ENCODE assay signal across 20 cellular contexts in genomic region chr5:148810821-148811220, GRCh38. TPM values are rescaled to one million over a fixed set of nuclear protein-coding genes. Genes with fewer than 3 reads are reported as not detected.
DNase-seq lines count a peak whose midpoint lies in the region; ATAC-seq and TF ChIP-seq lines count a peak whose summit lies in the region.
"Had no signal": no experiment of that assay in that cellular context is flagged by ENCODE, and none has a peak within 500 bp of the region (broad histone marks: within the 10 kb centered on the region; RNA-seq: fewer than 3 reads in every experiment).

No MANE protein-coding gene starts in this region.

- peak overlapping the region; percentile 35 for H3K4me2 ChIP-seq in Loucy (ENCODE audit: low read depth, low read length, poor library complexity, severe bottlenecking)

- H3K4me3 Mint-ChIP-seq in activated B cell treated with CpG ODN at 0.5 μM for 24 hours: peak overlapping the region; percentile 66
- H3K4me3 Mint-ChIP-seq: HFFc6 had no signal

- H3K9me2 ChIP-seq in Loucy (replicated peaks; ENCODE audit: low read depth, low read length): no peaks in the 10 kb centered on the region

- no peaks in the 10 kb centered on the region for H3K36me3 Mint-ChIP-seq in activated B cell treated with CpG ODN at 0.5 μM for 24 hours (ENCODE audit: low read depth)

- H3K27ac Mint-ChIP-seq in activated B cell treated with CpG ODN at 0.5 μM for 24 hours: peak overlapping the region; percentile 93
- H3K27ac Mint-ChIP-seq: HFFc6 had no signal

- ATAC-seq in activated B cell treated with CpG ODN at 0.5 μM for 24 hours (ENCODE audit: low read depth) (no peak), aorta (ENCODE audit: low FRiP score) (no peak)
- ATAC-seq: stimulated activated naive CD8-positive, alpha-beta T cell treated with anti-CD3 and anti-CD28 coated beads, Interleukin-15, Interleukin-2, amounts not matched to agents 100 U/mL and 50 U/mL, for 24 hours had no signal

- DNase-seq in SKM-1 treated with dmso at 0.1 percent for 144 hours (lab: John Stamatoyannopoulos, UW; ENCODE audit: unreplicated experiment) (peak; percentile 60), SKM-1 (lab: John Stamatoyannopoulos, UW; ENCODE audit: unreplicated experiment) (no peak), activated B cell treated with CpG ODN at 0.5 μM for 24 hours (no peak), spleen (no peak), foreskin fibroblast (no peak), Peyer's patch (no peak), aorta (no peak)
- DNase-seq: amygdala; cerebellar nuclear complex; DMS79 treated with DMSO at 0.1 percent for 48 hours; HFFc6; hypothalamus; mesendoderm; NCI-H1048; NCI-H526 treated with DMSO at 0.1 percent for 48 hours; stimulated activated naive CD8-positive, alpha-beta T cell treated with anti-CD3 and anti-CD28 coated beads, Interleukin-15, Interleukin-2, amounts not matched to agents 100 U/mL and 50 U/mL, for 24 hours; upper lobe of left lung; WERI-Rb-1 had no signal

- TF ChIP-seq CTCF in Loucy (conservative IDR thresholded peaks at IDR 0.05; ENCODE audit: low read length) (no peak), activated B cell treated with CpG ODN at 0.5 μM for 24 hours (IDR thresholded peaks at IDR 0.05) (no peak), spleen (IDR thresholded peaks at IDR 0.05 in 8 of 11, conservative IDR thresholded peaks at IDR 0.05 in 3 of 11) (no peak), foreskin fibroblast (IDR thresholded peaks at IDR 0.05; ENCODE audit: low read depth, low read length) (no peak), Peyer's patch (IDR thresholded peaks at IDR 0.05) (no peak)

- CTCF ChIA-PET in activated B cell treated with CpG ODN at 0.5 μM for 24 hours (lab: Charles Lee): interaction anchor here (0.9 to 1.8 kb wide), 2 partner anchors 17 to 69 kb away, joined by 3 to 7 read pairs; no protein-coding TSS in a partner anchor

- H4K20me1 ChIP-seq in Loucy (ENCODE audit: insufficient read depth, low read length, poor library complexity, severe bottlenecking): no peaks in the 10 kb centered on the region

- H3K4me1 Mint-ChIP-seq in activated B cell treated with CpG ODN at 0.5 μM for 24 hours: peaks cover 78% of the 10 kb centered on the region

- no peaks in the 10 kb centered on the region for H3K27me3 ChIP-seq in Loucy (ENCODE audit: insufficient read depth, low read length, poor library complexity, severe bottlenecking)
- no peaks in the 10 kb centered on the region for H3K27me3 ChIP-seq in spleen (replicated peaks in 1 of 7)
- no peaks in the 10 kb centered on the region for H3K27me3 ChIP-seq in Peyer's patch
- no peaks in the 10 kb centered on the region for H3K27me3 ChIP-seq in aorta (ENCODE audit: control insufficient read depth in 1 of 2, insufficient read depth in 2 of 2, low read length in 1 of 2)
- H3K27me3 ChIP-seq: right atrium auricular region, upper lobe of left lung had no signal

- peak overlapping the region in 7 of 8 donors; percentile 14 to 89 (median 80) for H3K27ac ChIP-seq in spleen
- H3K27ac ChIP-seq in Peyer's patch: peak overlapping the region in 1 of 4 donors; percentile 79
- H3K27ac ChIP-seq in aorta (ENCODE audit: low read depth in 1 of 2, low read length in 2 of 2): no peak overlapping the region
- H3K27ac ChIP-seq: right atrium auricular region, WERI-Rb-1 had no signal

- WGBS in spleen, 5 donors: 24 to 42% (median 41%) methylated on average over 2 of the region's 2 CpGs
- 95 to 97% methylated on average over 2 of the region's 2 CpGs for WGBS in aorta, 2 donors

- no peaks in the 10 kb centered on the region for H3K9me3 ChIP-seq in Loucy (ENCODE audit: insufficient read depth, low read depth, low read length)
- no peaks in the 10 kb centered on the region for H3K9me3 ChIP-seq in spleen
- H3K9me3 ChIP-seq in Peyer's patch: no peaks in the 10 kb centered on the region
- H3K9me3 ChIP-seq in aorta (ENCODE audit: control insufficient read depth, low read length): no peaks in the 10 kb centered on the region
- H3K9me3 ChIP-seq: right atrium auricular region, upper lobe of left lung had no signal

- H3K4me3 ChIP-seq in Loucy (ENCODE audit: low read length, poor library complexity, severe bottlenecking) (no peak overlapping the region), spleen (no peak overlapping the region), foreskin fibroblast (ENCODE audit: low read depth in 1 of 2, low read length in 2 of 2) (no peak overlapping the region), Peyer's patch (no peak overlapping the region), aorta (ENCODE audit: low read length in 2 of 2) (no peak overlapping the region)
- H3K4me3 ChIP-seq: right atrium auricular region, upper lobe of left lung had no signal

- H2AFZ ChIP-seq in Loucy (ENCODE audit: low read length): peak overlapping the region; percentile 25; the same call in 1 of the 2 replicates

- H3K9me3 Mint-ChIP-seq in activated B cell treated with CpG ODN at 0.5 μM for 24 hours: no peaks in the 10 kb centered on the region
- H3K9me3 Mint-ChIP-seq: HFFc6 had no signal

- H3K9ac ChIP-seq in Loucy (ENCODE audit: low read depth, low read length, poor library complexity, severe bottlenecking): no peak overlapping the region

- POLR2A ChIA-PET in activated B cell treated with CpG ODN at 0.5 μM for 24 hours (lab: Charles Lee): no interaction called here

- no peaks in the 10 kb centered on the region; the same call in 1 of the 2 replicates for H3F3A ChIP-seq in Loucy (ENCODE audit: low read depth)

- intact Hi-C loops in activated B cell treated with CpG ODN at 0.5 μM for 24 hours (cut with micrococcal nuclease): no loop called here
- intact Hi-C loops in spleen (cut with DNase I; ENCODE audit: low total_unique reads): no loop called here
- intact Hi-C loops in aorta (cut with DNase I): no loop called here

- no peaks in the 10 kb centered on the region for H3K27me3 Mint-ChIP-seq in activated B cell treated with CpG ODN at 0.5 μM for 24 hours

- no peaks in the 10 kb centered on the region for H3K79me2 ChIP-seq in Loucy (ENCODE audit: insufficient read depth, low read length)

- peaks cover 50% of the 10 kb centered on the region for H3K4me1 ChIP-seq in Loucy (ENCODE audit: insufficient read depth, low read length, poor library complexity, severe bottlenecking)
- H3K4me1 ChIP-seq in spleen: peaks cover 49 to 79% (median 74%) of the 10 kb centered on the region in 6 donors
- H3K4me1 ChIP-seq in Peyer's patch: peaks cover 0 to 8% (median 7%) of the 10 kb centered on the region in 4 donors
- H3K4me1 ChIP-seq in aorta (ENCODE audit: control insufficient read depth in 1 of 2, insufficient read depth in 2 of 2, low read length in 2 of 2): peaks cover 0 to 1% of the 10 kb centered on the region in 2 donors

- no peaks in the 10 kb centered on the region for H3K36me3 ChIP-seq in Loucy (ENCODE audit: insufficient read depth, low read length)
- H3K36me3 ChIP-seq in spleen: no peaks in the 10 kb centered on the region
- H3K36me3 ChIP-seq in Peyer's patch: no peaks in the 10 kb centered on the region
- no peaks in the 10 kb centered on the region for H3K36me3 ChIP-seq in aorta (ENCODE audit: control insufficient read depth in 1 of 2, insufficient read depth in 2 of 2, low read length in 1 of 2)
- H3K36me3 ChIP-seq: right atrium auricular region, upper lobe of left lung, WERI-Rb-1 had no signal

- TF ChIP-seq POLR2A in spleen (IDR thresholded peaks at IDR 0.05): no peak
- TF ChIP-seq POLR2A in Peyer's patch (IDR thresholded peaks at IDR 0.05): no peak

RNA-seq across cellular contexts. Expression of gene ADRB2, which starts 15.6 kb away (rescaled TPM):
- total RNA-seq in activated B cell treated with CpG ODN at 0.5 μM for 24 hours: 3.2 TPM in 2 replicates
- 10 to 100 TPM in 4 of 7 donors, 1 to 10 TPM in 3; 8.7 to 23.1 (median 14.9) TPM for total RNA-seq in spleen
- polyA plus RNA-seq in spleen: 1 to 10 TPM; 1.2 to 3.1 (median 2.4) TPM
- 1 to 10 TPM in 2 of 4 donors, under 1 TPM in 2; 0.53 to 7.4 (median 1.7) TPM for total RNA-seq in Peyer's patch
- 1 to 10 TPM; 2.2 to 4.5 TPM for total RNA-seq in aorta
- polyA plus RNA-seq in aorta: under 1 TPM; 0.13 to 0.69 TPM

Comparison
In these comparisons a context has a peak if more than half of its experiments do, and no peak if none do; other contexts are left out.
1. H3K27ac ChIP-seq: peak in spleen (7 of 8); none in aorta (0 of 2).